Comparison of ENCODE assay signal across 16 cellular contexts in the genomic region with DNA sequence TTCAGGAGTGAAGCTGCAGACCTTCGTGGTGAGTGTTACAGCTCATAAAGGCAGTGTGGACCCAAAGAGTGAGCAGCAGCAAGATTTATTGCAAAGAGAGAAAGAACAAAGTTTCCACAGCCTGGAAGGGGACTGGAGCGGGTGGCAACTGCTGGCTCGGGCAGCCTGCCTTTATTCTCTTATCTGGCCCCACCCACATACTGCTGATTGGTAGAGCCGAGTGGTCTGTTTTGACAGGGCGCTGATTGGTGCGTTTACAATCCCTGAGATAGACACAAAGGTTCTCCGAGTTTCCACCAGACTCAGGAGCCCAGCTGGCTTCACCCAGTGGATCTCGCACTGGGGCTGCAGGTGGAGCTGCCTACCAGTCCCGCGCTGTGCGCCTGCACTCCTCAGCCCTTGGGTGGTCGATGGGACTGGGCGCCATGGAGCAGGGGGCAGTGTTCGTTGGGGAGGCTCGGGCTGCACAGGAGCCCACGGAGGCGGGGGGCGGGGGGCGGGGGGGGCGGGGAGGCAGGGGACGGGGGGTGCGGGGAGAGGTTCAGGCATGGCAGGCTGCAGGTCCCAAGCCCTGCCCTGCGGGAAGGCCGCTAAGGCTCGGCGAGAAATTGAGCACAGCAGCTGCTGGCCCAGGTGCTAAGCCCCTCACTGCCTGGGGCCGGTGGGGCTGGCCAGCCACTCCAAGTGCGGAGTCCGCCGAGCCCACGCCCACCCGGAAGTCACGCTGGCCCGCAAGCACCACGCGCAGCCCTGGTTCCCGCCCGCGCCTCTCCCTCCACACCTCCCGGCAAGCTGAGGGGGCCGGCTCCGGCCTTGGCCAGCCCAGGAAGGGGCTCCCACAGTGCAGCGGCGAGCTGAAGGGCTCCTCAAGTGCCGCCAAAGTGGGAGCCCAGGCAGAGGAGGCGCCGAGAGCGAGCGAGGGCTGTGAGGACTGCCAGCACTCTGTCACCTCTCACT. TPM values are rescaled to one million over a fixed set of nuclear protein-coding genes. Genes with fewer than 3 reads are reported as not detected.
"Had no signal": no experiment of that assay in that cellular context is flagged by ENCODE, and none has a peak within 500 bp of the region (broad histone marks: within the 10 kb centered on the region; RNA-seq: fewer than 3 reads in every experiment).

No MANE protein-coding gene starts in this region.

RNA-seq across cellular contexts. Expression of gene EN2, which starts 59.9 kb away (rescaled TPM):
- total RNA-seq: activated naive CD4-positive, alpha-beta T cell treated with anti-CD3 and anti-CD28 coated beads for 36 hours; activated naive CD4-positive, alpha-beta T cell treated with anti-CD3 and anti-CD28 coated beads, Interleukin-2, amount 50 U/mL, for 72 hours; activated naive CD8-positive, alpha-beta T cell treated with anti-CD3 and anti-CD28 coated beads for 36 hours; activated naive CD8-positive, alpha-beta T cell treated with anti-CD3 and anti-CD28 coated beads, Interleukin-2, amount 10 ng/mL, durations not matched to agents 7 days and 5 days; activated T-cell treated with anti-CD3 and anti-CD28 coated beads, Interleukin-2, amount 50 U/mL, for 4 hours; activated T-cell treated with anti-CD3 and anti-CD28 coated beads, Interleukin-2, amount 50 U/mL, for 72 hours; activated T-helper 1 cell treated with anti-CD3 and anti-CD28 coated beads, Interleukin-12 subunit alpha, Interleukin-12 subunit beta, Interleukin-2, Interleukin-4 antibody, amounts not matched to agents 30 ng/mL and 10 ng/mL and 1 ng/mL, durations not matched to agents 14 hours and 24 hours and 36 hours; activated T-helper 17 cell treated with anti-CD3 and anti-CD28 coated beads, Interleukin-2, amount 50 U/mL, for 72 hours; activated T-helper 2 cell treated with anti-CD3 and anti-CD28 coated beads, Interferon-gamma antibody, Interleukin-2, Interleukin-4, amounts not matched to agents 10 μg/mL and 5 μg/mL and 100 μg/mL, durations not matched to agents 14 hours and 24 hours and 36 hours; aorta; ascending aorta; astrocyte; body of pancreas; bronchial epithelial cell; cardiac muscle cell; cardiac septum had no signal
- polyA plus RNA-seq: aorta, cardiac muscle cell had no signal
